Comparison of ENCODE assay signal across 10 cellular contexts in the genomic region with DNA sequence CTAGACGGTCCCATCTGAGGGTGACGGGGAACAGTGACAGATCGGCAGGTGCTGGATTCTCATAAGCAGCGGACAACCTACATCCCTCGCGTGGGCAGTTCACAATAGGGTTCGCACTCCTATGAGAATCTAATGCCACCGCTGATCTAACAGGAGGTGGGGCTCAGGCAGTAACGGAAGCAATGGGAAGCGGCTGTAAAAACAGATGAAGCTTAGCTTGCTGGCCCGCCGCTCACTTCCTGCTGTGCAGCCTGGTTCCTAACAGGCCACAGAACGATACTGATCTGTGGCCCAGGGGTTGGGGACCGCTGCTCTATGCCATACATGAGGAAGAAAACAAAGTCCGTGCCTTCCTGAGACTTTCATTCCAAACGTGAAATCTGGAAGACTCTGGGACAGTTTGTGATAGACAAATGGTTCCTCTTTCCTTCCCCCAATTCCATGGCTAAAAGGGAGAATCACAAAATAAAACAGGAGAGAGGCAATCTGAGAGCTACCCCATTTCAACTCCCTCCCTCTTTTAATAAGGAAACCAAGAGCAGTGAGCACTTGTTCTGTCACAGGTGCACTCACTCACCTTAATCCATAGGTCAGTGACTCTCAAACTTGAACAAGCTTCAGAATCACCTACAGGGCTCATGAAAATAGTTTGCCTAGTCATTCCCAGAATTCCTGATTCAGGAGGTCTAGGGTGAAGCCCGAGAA. TPM values are rescaled to one million over a fixed set of nuclear protein-coding genes. Genes with fewer than 3 reads are reported as not detected.
DNase-seq lines count a peak whose midpoint lies in the region; ATAC-seq and TF ChIP-seq lines count a peak whose summit lies in the region.
"Had no signal": no experiment of that assay in that cellular context is flagged by ENCODE, and none has a peak within 500 bp of the region (broad histone marks: within the 10 kb centered on the region; RNA-seq: fewer than 3 reads in every experiment).

No MANE protein-coding gene starts in this region.

- TF ChIP-seq POLR2A in lower leg skin (IDR thresholded peaks at IDR 0.05) (no peak), upper lobe of left lung (IDR thresholded peaks at IDR 0.05) (no peak)

- H3K36me3 ChIP-seq in upper lobe of left lung: peaks cover 0 to 20% (median 10%) of the 10 kb centered on the region in 4 donors

- H3K9me3 ChIP-seq in upper lobe of left lung: no peaks in the 10 kb centered on the region

- H3K4me1 Mint-ChIP-seq in activated T-helper 1 cell treated with anti-CD3 and anti-CD28 coated beads, Interleukin-12 subunit alpha, Interleukin-12 subunit beta, Interleukin-2, Interleukin-4 antibody, amounts not matched to agents 30 ng/mL and 10 ng/mL and 1 ng/mL, durations not matched to agents 14 hours and 24 hours and 36 hours (ENCODE audit: low read depth): peaks cover 28% of the 10 kb centered on the region
- no peaks in the 10 kb centered on the region for H3K4me1 Mint-ChIP-seq in type B pancreatic cell (ENCODE audit: unreplicated experiment)

- H3K27me3 Mint-ChIP-seq in activated T-helper 1 cell treated with anti-CD3 and anti-CD28 coated beads, Interleukin-12 subunit alpha, Interleukin-12 subunit beta, Interleukin-2, Interleukin-4 antibody, amounts not matched to agents 30 ng/mL and 10 ng/mL and 1 ng/mL, durations not matched to agents 14 hours and 24 hours and 36 hours (ENCODE audit: insufficient read depth): no peaks in the 10 kb centered on the region
- no peaks in the 10 kb centered on the region for H3K27me3 Mint-ChIP-seq in type B pancreatic cell

- peaks cover 16% of the 10 kb centered on the region for H3K36me3 Mint-ChIP-seq in activated T-helper 1 cell treated with anti-CD3 and anti-CD28 coated beads, Interleukin-12 subunit alpha, Interleukin-12 subunit beta, Interleukin-2, Interleukin-4 antibody, amounts not matched to agents 30 ng/mL and 10 ng/mL and 1 ng/mL, durations not matched to agents 14 hours and 24 hours and 36 hours (ENCODE audit: low read depth)
- H3K36me3 Mint-ChIP-seq in type B pancreatic cell: peaks cover 14% of the 10 kb centered on the region

- no peak for TF ChIP-seq CTCF in lower leg skin (IDR thresholded peaks at IDR 0.05)
- no peak for TF ChIP-seq CTCF in upper lobe of left lung (IDR thresholded peaks at IDR 0.05)
- TF ChIP-seq CTCF in type B pancreatic cell (conservative IDR thresholded peaks at IDR 0.05): no peak
- no peak for TF ChIP-seq CTCF in foreskin keratinocyte (conservative IDR thresholded peaks at IDR 0.05)

- H3K27ac ChIP-seq in upper lobe of left lung: peak overlapping the region; percentile 55 to 67 (median 61)
- H3K27ac ChIP-seq in foreskin keratinocyte: no peak overlapping the region
- H3K27ac ChIP-seq: 22Rv1 had no signal

- H3K27ac Mint-ChIP-seq in activated T-helper 1 cell treated with anti-CD3 and anti-CD28 coated beads, Interleukin-12 subunit alpha, Interleukin-12 subunit beta, Interleukin-2, Interleukin-4 antibody, amounts not matched to agents 30 ng/mL and 10 ng/mL and 1 ng/mL, durations not matched to agents 14 hours and 24 hours and 36 hours: peak overlapping the region; percentile 82
- no peak overlapping the region for H3K27ac Mint-ChIP-seq in type B pancreatic cell

- intact Hi-C loops in activated T-helper 1 cell treated with anti-CD3 and anti-CD28 coated beads, Interleukin-12 subunit alpha, Interleukin-12 subunit beta, Interleukin-2, Interleukin-4 antibody, amounts not matched to agents 30 ng/mL and 10 ng/mL and 1 ng/mL, durations not matched to agents 14 hours and 24 hours and 36 hours (cut with micrococcal nuclease): no loop called here
- intact Hi-C loops in lower leg skin (cut with DNase I; ENCODE audit: low total_unique reads): no loop called here

- 77 to 82% methylated on average over 17 of the region's 17 CpGs for WGBS in lower leg skin, 2 donors
- WGBS in upper lobe of left lung, 2 donors: 35 to 54% methylated on average over 16 to 17 of the region's 17 CpGs

- H3K4me3 ChIP-seq in lower leg skin (ENCODE audit: low read depth, poor library complexity, severe bottlenecking): no peak overlapping the region
- peak overlapping the region in 1 of 4 donors; percentile 15 for H3K4me3 ChIP-seq in upper lobe of left lung

- H3K4me3 Mint-ChIP-seq in activated T-helper 1 cell treated with anti-CD3 and anti-CD28 coated beads, Interleukin-12 subunit alpha, Interleukin-12 subunit beta, Interleukin-2, Interleukin-4 antibody, amounts not matched to agents 30 ng/mL and 10 ng/mL and 1 ng/mL, durations not matched to agents 14 hours and 24 hours and 36 hours: peak overlapping the region; percentile 74
- H3K4me3 Mint-ChIP-seq in type B pancreatic cell: no peak overlapping the region

- TF ChIP-seq EP300 in upper lobe of left lung (IDR thresholded peaks at IDR 0.05): no peak

- H3K9me3 Mint-ChIP-seq in activated T-helper 1 cell treated with anti-CD3 and anti-CD28 coated beads, Interleukin-12 subunit alpha, Interleukin-12 subunit beta, Interleukin-2, Interleukin-4 antibody, amounts not matched to agents 30 ng/mL and 10 ng/mL and 1 ng/mL, durations not matched to agents 14 hours and 24 hours and 36 hours: no peaks in the 10 kb centered on the region
- no peaks in the 10 kb centered on the region for H3K9me3 Mint-ChIP-seq in type B pancreatic cell

- H3K27me3 ChIP-seq in upper lobe of left lung: no peaks in the 10 kb centered on the region
- no peaks in the 10 kb centered on the region for H3K27me3 ChIP-seq in foreskin keratinocyte

- DNase-seq in DMS153 (lab: John Stamatoyannopoulos, UW) (peak; percentile 50), DMS153 treated with DMSO at 0.1 percent for 48 hours (lab: John Stamatoyannopoulos, UW; ENCODE audit: unreplicated experiment) (no peak), lower leg skin (ENCODE audit: low spot score in 2 of 2) (peak; percentile 30 to 86), upper lobe of left lung (peak in 1 of 2 donors; percentile 44), type B pancreatic cell (ENCODE audit: extremely low spot score, unreplicated experiment) (no peak), foreskin keratinocyte (no peak), NCI-H82 treated with DMSO at 0.1 percent for 48 hours (lab: John Stamatoyannopoulos, UW; ENCODE audit: unreplicated experiment) (no peak)
- peak; percentile 24 for DNase-seq in activated T-helper 1 cell treated with anti-CD3 and anti-CD28 coated beads, Interleukin-12 subunit alpha, Interleukin-12 subunit beta, Interleukin-2, Interleukin-4 antibody, amounts not matched to agents 30 ng/mL and 10 ng/mL and 1 ng/mL, durations not matched to agents 14 hours and 24 hours and 36 hours (ENCODE audit: low spot score)

- H3K4me1 ChIP-seq in upper lobe of left lung: peaks cover 38 to 39% (median 39%) of the 10 kb centered on the region in 4 donors
- H3K4me1 ChIP-seq in foreskin keratinocyte: no peaks in the 10 kb centered on the region

- ATAC-seq in upper lobe of left lung (ENCODE audit: low FRiP score in 2 of 2): peak; percentile 41 to 56
- ATAC-seq in foreskin keratinocyte: no peak

RNA-seq across cellular contexts. Expression of a gene that starts 12.1 kb away (rescaled TPM):
- 19.3 and 20.4 TPM in 2 replicates for total RNA-seq in activated T-helper 1 cell treated with anti-CD3 and anti-CD28 coated beads, Interleukin-12 subunit alpha, Interleukin-12 subunit beta, Interleukin-2, Interleukin-4 antibody, amounts not matched to agents 30 ng/mL and 10 ng/mL and 1 ng/mL, durations not matched to agents 14 hours and 24 hours and 36 hours
- total RNA-seq in lower leg skin (10 to 100 TPM; 13.3 to 16.6 (median 15.9) TPM), upper lobe of left lung (10 to 100 TPM; 18.3 to 34.3 (median 25.2) TPM), type B pancreatic cell (ENCODE audit: low replicate concordance) (18.5 and 21.3 TPM in 2 replicates), foreskin keratinocyte (19.3 and 20.8 TPM in 2 replicates)
- 7.5 and 8.3 TPM in 2 replicates for polyA plus RNA-seq in foreskin keratinocyte

RNA-seq across cellular contexts. Expression of a gene that starts 16.4 kb away (rescaled TPM):
- not detected in 2 replicates for total RNA-seq in activated T-helper 1 cell treated with anti-CD3 and anti-CD28 coated beads, Interleukin-12 subunit alpha, Interleukin-12 subunit beta, Interleukin-2, Interleukin-4 antibody, amounts not matched to agents 30 ng/mL and 10 ng/mL and 1 ng/mL, durations not matched to agents 14 hours and 24 hours and 36 hours
- total RNA-seq in lower leg skin: under 1 TPM in 1 of 4 donors, not detected in 3; 0.66 TPM
- total RNA-seq in upper lobe of left lung: not detected
- not detected in 2 replicates for total RNA-seq in type B pancreatic cell (ENCODE audit: low replicate concordance)
- total RNA-seq in foreskin keratinocyte: not detected in 2 replicates
- not detected in 2 replicates for polyA plus RNA-seq in foreskin keratinocyte
- total RNA-seq: T-helper 2 cell treated with Interferon-gamma antibody and Interleukin-4, amounts not matched to agents 100 ng/mL and 5 ng/mL, for 36 hours had no signal

RNA-seq across cellular contexts. Expression of a gene that starts 27.6 kb away (rescaled TPM):
- not detected in 2 replicates for total RNA-seq in activated T-helper 1 cell treated with anti-CD3 and anti-CD28 coated beads, Interleukin-12 subunit alpha, Interleukin-12 subunit beta, Interleukin-2, Interleukin-4 antibody, amounts not matched to agents 30 ng/mL and 10 ng/mL and 1 ng/mL, durations not matched to agents 14 hours and 24 hours and 36 hours
- total RNA-seq in lower leg skin (not detected), upper lobe of left lung (not detected), type B pancreatic cell (ENCODE audit: low replicate concordance) (not detected in 2 replicates), foreskin keratinocyte (not detected in 2 replicates)
- not detected in 2 replicates for polyA plus RNA-seq in foreskin keratinocyte
- total RNA-seq: T-helper 2 cell treated with Interferon-gamma antibody and Interleukin-4, amounts not matched to agents 100 ng/mL and 5 ng/mL, for 36 hours had no signal

Comparison
In these comparisons a context has a peak if more than half of its experiments do, and no peak if none do; other contexts are left out.
1. DNase-seq: peak in DMS153 (single experiment), activated T-helper 1 cell treated with anti-CD3 and anti-CD28 coated beads, Interleukin-12 subunit alpha, Interleukin-12 subunit beta, Interleukin-2, Interleukin-4 antibody, amounts not matched to agents 30 ng/mL and 10 ng/mL and 1 ng/mL, durations not matched to agents 14 hours and 24 hours and 36 hours (single experiment) and lower leg skin (2 of 2); none in DMS153 treated with DMSO at 0.1 percent for 48 hours (single experiment), type B pancreatic cell (single experiment), foreskin keratinocyte (0 of 2) and NCI-H82 treated with DMSO at 0.1 percent for 48 hours (single experiment).